Comparison of ENCODE assay signal across 8 cellular contexts in genomic region chr20:50169329-50169823, GRCh38. TPM values are rescaled to one million over a fixed set of nuclear protein-coding genes. Genes with fewer than 3 reads are reported as not detected.
DNase-seq lines count a peak whose midpoint lies in the region; ATAC-seq and TF ChIP-seq lines count a peak whose summit lies in the region.

No MANE protein-coding gene starts in this region.

- H3K36me3 ChIP-seq in left lung: no peaks in the 10 kb centered on the region

- DNase-seq in NCI-H2081 (lab: John Stamatoyannopoulos, UW): peak; percentile 64 to 67
- no peak for DNase-seq in NCI-H2081 treated with DMSO at 0.1 percent for 48 hours (lab: John Stamatoyannopoulos, UW)
- peak; percentile 40 for DNase-seq in NCI-H2196 treated with DMSO at 0.1 percent for 48 hours (lab: John Stamatoyannopoulos, UW; ENCODE audit: unreplicated experiment)
- DNase-seq in WTC11 (ENCODE audit: low spot score): peak; percentile 92
- DNase-seq in cardiac fibroblast (ENCODE audit: low read depth in 2 of 2): peak; percentile 85 to 87
- DNase-seq in left lung: peak; percentile 74 to 75
- peak; percentile 46 to 83 (median 74) for DNase-seq in stimulated activated CD4-positive, alpha-beta T cell treated with anti-CD3 and anti-CD28 coated beads, TNF-alpha, amount 100 ng/mL, for 1 hour (ENCODE audit: low read depth in 3 of 3, low spot score in 1 of 3)

- H3K27me3 ChIP-seq in left lung: no peaks in the 10 kb centered on the region

- no peak overlapping the region for H3K27ac ChIP-seq in left lung

- no peak overlapping the region for H3K4me3 ChIP-seq in cardiac fibroblast (replicated peaks in 1 of 2; ENCODE audit: low read depth in 2 of 2, low read length in 2 of 2)
- H3K4me3 ChIP-seq in left lung: no peak overlapping the region

- peaks cover 33% of the 10 kb centered on the region for H3K4me1 Mint-ChIP-seq in WTC11

- H3K9me3 ChIP-seq in left lung: no peaks in the 10 kb centered on the region

- CTCF ChIA-PET in WTC11 (lab: Charles Lee): interaction anchor here (0.6 to 8.9 kb wide), 16 partner anchors 9 to 401 kb away, joined by 3 to 146 read pairs (median 6); partner anchors contain the start of gene PEDS1

- peak overlapping the region; percentile 10; the same call in 1 of the 2 replicates for H3K27ac Mint-ChIP-seq in WTC11

- POLR2A ChIA-PET in WTC11 (lab: Charles Lee): interaction anchor here (1.0 to 2.3 kb wide), 2 partner anchors 16 to 31 kb away, joined by 3 to 11 read pairs; partner anchors contain the start of gene PEDS1

- H3K9me3 Mint-ChIP-seq in WTC11: peaks cover 4% of the 10 kb centered on the region

- intact Hi-C loops in left lung (cut with DNase I): loop anchor here in 1 of 2 donors (5.0 kb wide), 1 partner anchor 47 kb away; no protein-coding TSS in a partner anchor

- TF ChIP-seq CTCF in WTC11 (IDR thresholded peaks at IDR 0.05) (peak; percentile 97), cardiac fibroblast (IDR thresholded peaks at IDR 0.05; ENCODE audit: low read depth, low read length) (peak; percentile 96), left lung (IDR thresholded peaks at IDR 0.05) (peak; percentile 89 to 97)

- ATAC-seq in WTC11 (peak; percentile 17), left lung (peak; percentile 52), GM21447 (IDR thresholded peaks at IDR 0.05; ENCODE audit: unreplicated experiment) (no peak)

- H3K27me3 Mint-ChIP-seq in WTC11 (ENCODE audit: low read depth): no peaks in the 10 kb centered on the region; the same call in 1 of the 2 replicates

- H3K4me3 Mint-ChIP-seq in WTC11: no peak overlapping the region

- H3K36me3 Mint-ChIP-seq in WTC11: no peaks in the 10 kb centered on the region; the same call in 1 of the 2 replicates

- peaks cover 7 to 46% of the 10 kb centered on the region in 2 donors for H3K4me1 ChIP-seq in left lung

TF ChIP-seq in WTC11, 78 proteins besides CTCF, POLR2A, EP300 and RAD21:
- no peak for TF ChIP-seq EMX1 (CRISPR knock-in tag; IDR thresholded peaks at IDR 0.05)
- no peak for TF ChIP-seq CREM (CRISPR knock-in tag; IDR thresholded peaks at IDR 0.05)
- no peak for TF ChIP-seq ETV6 (CRISPR knock-in tag; IDR thresholded peaks at IDR 0.05)
- no peak for TF ChIP-seq STAT6 (CRISPR knock-in tag; conservative IDR thresholded peaks at IDR 0.05; ENCODE audit: low read depth)
- no peak for TF ChIP-seq PRRX2 (CRISPR knock-in tag; IDR thresholded peaks at IDR 0.05)
- no peak for TF ChIP-seq ZNF263 (CRISPR knock-in tag; IDR thresholded peaks at IDR 0.05; ENCODE audit: low read depth)
- no peak for TF ChIP-seq HMGXB4 (CRISPR knock-in tag; IDR thresholded peaks at IDR 0.05)
- TF ChIP-seq SMAD4 (CRISPR knock-in tag; IDR thresholded peaks at IDR 0.05): no peak
- TF ChIP-seq SP1 (CRISPR knock-in tag; conservative IDR thresholded peaks at IDR 0.05): no peak
- TF ChIP-seq PREB (CRISPR knock-in tag; IDR thresholded peaks at IDR 0.05; ENCODE audit: borderline replicate concordance): no peak
- TF ChIP-seq HMGA2 (CRISPR knock-in tag; IDR thresholded peaks at IDR 0.05): no peak
- no peak for TF ChIP-seq ARID4B (CRISPR knock-in tag; IDR thresholded peaks at IDR 0.05; ENCODE audit: borderline replicate concordance)
- no peak for TF ChIP-seq SMAD3 (CRISPR knock-in tag; IDR thresholded peaks at IDR 0.05; ENCODE audit: borderline replicate concordance)
- TF ChIP-seq NFATC4 (CRISPR knock-in tag; IDR thresholded peaks at IDR 0.05): no peak
- TF ChIP-seq JUN (CRISPR knock-in tag; IDR thresholded peaks at IDR 0.05): no peak
- no peak for TF ChIP-seq IRF2 (CRISPR knock-in tag; IDR thresholded peaks at IDR 0.05; ENCODE audit: borderline replicate concordance, low read depth)
- no peak for TF ChIP-seq TEAD4 (CRISPR knock-in tag; IDR thresholded peaks at IDR 0.05)

RNA-seq across cellular contexts. Expression of gene PEDS1, which starts 15.9 kb away (rescaled TPM):
- 35.0 to 36.7 TPM (median 35.6 TPM) in 3 replicates for total RNA-seq in WTC11 (2021)
- 10 to 100 TPM; 37.9 to 39.9 TPM for total RNA-seq in left lung

RNA-seq across cellular contexts. Expression of gene CEBPB, which starts 21.3 kb away (rescaled TPM):
- total RNA-seq in WTC11 (2021): 23.5 to 29.1 TPM (median 25.6 TPM) in 3 replicates
- 100 to 1,000 TPM; 133 to 266 TPM for total RNA-seq in left lung

RNA-seq across cellular contexts. Expression of gene UBE2V1, which starts 56.4 kb away (rescaled TPM):
- 132 to 146 TPM (median 144 TPM) in 3 replicates for total RNA-seq in WTC11 (2021)
- total RNA-seq in left lung: 10 to 100 TPM; 72.6 to 74.6 TPM
